Comparison of ENCODE assay signal across 27 cellular contexts in genomic region chr17:36837193-36837592, GRCh38.
"Had no signal": no experiment of that assay in that cellular context is flagged by ENCODE, and none has a peak within 500 bp of the region (broad histone marks: within the 10 kb centered on the region; RNA-seq: fewer than 3 reads in every experiment).

No MANE protein-coding gene starts in this region.

- H3K4me3 ChIP-seq: heart right ventricle, hepatocyte, left lung, lower lobe of right lung, psoas muscle, sigmoid colon, spleen, tibial nerve, vagina had no signal

- H3K9ac ChIP-seq: parathyroid adenoma had no signal

- FAIRE-seq: keratinocyte, small intestine had no signal

- H3K4me2 ChIP-seq: hepatocyte had no signal

- H3K27me3 ChIP-seq: hepatocyte, tibial nerve, vagina had no signal

- H3K9me3 ChIP-seq: left lung, lower lobe of right lung, neutrophil, psoas muscle, sigmoid colon, vagina had no signal

- DNase-seq: heart right ventricle; kidney glomerular epithelial cell; left cardiac atrium; left lung; lower lobe of right lung; mammary epithelial cell; mesenchymal stem cell; naive B cell; occipital lobe; psoas muscle; retina; right cardiac atrium; sigmoid colon; small intestine; spleen; stimulated activated CD4-positive, alpha-beta T cell treated with anti-CD3 and anti-CD28 coated beads, Interleukin-4, amount 100 ng/mL, for 24 hours; stimulated activated naive CD4-positive, alpha-beta T cell; stimulated activated naive CD8-positive, alpha-beta T cell treated with anti-CD3 and anti-CD28 coated beads, Interleukin-15, amount 100 ng/mL, for 72 hours; substantia nigra had no signal

- H3K36me3 ChIP-seq: heart right ventricle, left lung, lower lobe of right lung, neutrophil, sigmoid colon, spleen, tibial nerve, vagina had no signal

- ATAC-seq: heart right ventricle; left cardiac atrium; left lung; lower lobe of right lung; natural killer cell treated with Interleukin-12 subunit alpha and Interleukin-12 subunit beta and Interleukin-15 and Interleukin-18, amount 100 ng/mL, for 72 hours; psoas muscle; right cardiac atrium; stimulated activated effector memory CD8-positive, alpha-beta T cell treated with anti-CD3 and anti-CD28 coated beads, Interleukin-12 subunit alpha, Interleukin-12 subunit beta, amount 100 ng/mL, for 72 hours; stimulated activated naive CD8-positive, alpha-beta T cell treated with anti-CD3 and anti-CD28 coated beads, Interleukin-15, amount 100 ng/mL, for 72 hours had no signal

- H2AFZ ChIP-seq: hepatocyte, parathyroid adenoma had no signal

- H3K79me2 ChIP-seq: hepatocyte, parathyroid adenoma had no signal

- H3K27ac ChIP-seq: heart right ventricle, hepatocyte, left lung, lower lobe of right lung, neutrophil, parathyroid adenoma, psoas muscle, sigmoid colon, spleen, tibial nerve, vagina had no signal

- H3K4me1 ChIP-seq: heart right ventricle, left lung, lower lobe of right lung, parathyroid adenoma, psoas muscle, sigmoid colon, spleen, tibial nerve, vagina had no signal
